ENCODE assay signal across 16 cellular contexts in genomic region chr7:19621740-19622139, GRCh38.
DNase-seq lines count a peak whose midpoint lies in the region; ATAC-seq, FAIRE-seq and TF ChIP-seq lines count a peak whose summit lies in the region.
"Had no signal": no experiment of that assay in that cellular context is flagged by ENCODE, and none has a peak within 500 bp of the region (broad histone marks: within the 10 kb centered on the region; RNA-seq: fewer than 3 reads in every experiment).

No MANE protein-coding gene starts in this region.

- H3K4me3 ChIP-seq in sigmoid colon (no peak overlapping the region), adrenal gland (no peak overlapping the region)
- H3K4me3 ChIP-seq: BLaER1, MG63, right atrium auricular region had no signal

- H3K27ac ChIP-seq in sigmoid colon: no peak overlapping the region
- H3K27ac ChIP-seq in adrenal gland: no peak overlapping the region
- H3K27ac ChIP-seq: BLaER1, right atrium auricular region had no signal

- no peak for FAIRE-seq in HTR-8/SVneo (lab: Jason Lieb, UNC)

- ATAC-seq in HG02981 (IDR thresholded peaks at IDR 0.05; ENCODE audit: unreplicated experiment): no peak
- ATAC-seq: Right ventricle myocardium inferior; stimulated activated naive CD8-positive, alpha-beta T cell treated with anti-CD3 and anti-CD28 coated beads, Interleukin-15, Interleukin-2, amounts not matched to agents 100 U/mL and 50 U/mL, for 24 hours had no signal

- no peaks in the 10 kb centered on the region for H3K36me3 ChIP-seq in sigmoid colon
- H3K36me3 ChIP-seq in adrenal gland (replicated peaks in 1 of 2): no peaks in the 10 kb centered on the region
- H3K36me3 ChIP-seq: BLaER1, MG63, right atrium auricular region had no signal

- H3K27me3 ChIP-seq in sigmoid colon (no peaks in the 10 kb centered on the region), adrenal gland (no peaks in the 10 kb centered on the region)
- H3K27me3 ChIP-seq: BLaER1, MG63, right atrium auricular region had no signal

- H3K4me1 ChIP-seq in sigmoid colon (no peaks in the 10 kb centered on the region), adrenal gland (replicated peaks in 1 of 2) (no peaks in the 10 kb centered on the region)
- H3K4me1 ChIP-seq: BLaER1, right atrium auricular region had no signal

- intact Hi-C loops in sigmoid colon (cut with DNase I): no loop called here
- intact Hi-C loops in adrenal gland (cut with DNase I): no loop called here

- 73 to 81% methylated on average over 2 of the region's 2 CpGs for WGBS in sigmoid colon, 2 donors
- WGBS in adrenal gland, 4 donors: 63 to 75% (median 71%) methylated on average over 2 of the region's 2 CpGs

- DNase-seq in Caki2 (ENCODE audit: low read depth) (peak; percentile 14), HTR-8/SVneo (ENCODE audit: insufficient read length, low spot score) (peak; percentile 4), SW480 (ENCODE audit: low spot score) (peak; percentile 32), iris pigment epithelial cell (ENCODE audit: low read depth) (peak; percentile 54), sigmoid colon (no peak), adrenal gland (no peak)
- DNase-seq in activated T-cell treated with anti-CD3 and anti-CD28 coated beads, Interleukin-2, amount 50 U/mL, for 48 hours: no peak
- DNase-seq: activated CD4-positive, alpha-beta T cell treated with anti-CD3 and anti-CD28 coated beads, Interleukin-2, amount 50 U/mL, for 48 hours; MG63; naive B cell; stimulated activated CD4-positive, alpha-beta T cell treated with anti-CD3 and anti-CD28 coated beads, Interleukin-4, amount 100 ng/mL, for 4 hours; stimulated activated naive CD8-positive, alpha-beta T cell treated with anti-CD3 and anti-CD28 coated beads, Interleukin-15, Interleukin-2, amounts not matched to agents 100 U/mL and 50 U/mL, for 24 hours had no signal

- peaks cover 0 to 5% (median 0%) of the 10 kb centered on the region in 4 donors for H3K9me3 ChIP-seq in sigmoid colon
- H3K9me3 ChIP-seq in adrenal gland (replicated peaks in 1 of 3): no peaks in the 10 kb centered on the region
- H3K9me3 ChIP-seq: BLaER1, MG63 had no signal

- no peak for TF ChIP-seq POLR2A in sigmoid colon (IDR thresholded peaks at IDR 0.05)
- no peak for TF ChIP-seq POLR2A in adrenal gland (IDR thresholded peaks at IDR 0.05)

- in situ Hi-C loops in Caki2 (cut with HindIII; ENCODE audit: low pct_unique_long_range_greater_than_20kb, low sequenced_read_pairs): no loop called here

- TF ChIP-seq CTCF in sigmoid colon (IDR thresholded peaks at IDR 0.05): no peak
- TF ChIP-seq CTCF in adrenal gland (IDR thresholded peaks at IDR 0.05): no peak

- TF ChIP-seq EP300 in sigmoid colon (IDR thresholded peaks at IDR 0.05): no peak

Comparison
In these comparisons a context has a peak if more than half of its experiments do, and no peak if none do; other contexts are left out.
1. DNase-seq: peak in Caki2 (single experiment), HTR-8/SVneo (single experiment), SW480 (single experiment) and iris pigment epithelial cell (single experiment); none in sigmoid colon (single experiment), adrenal gland (0 of 7) and activated T-cell treated with anti-CD3 and anti-CD28 coated beads, Interleukin-2, amount 50 U/mL, for 48 hours (0 of 2).